ENCODE assay signal across 16 cellular contexts in genomic region chr4:93467484-93468155, GRCh38.
DNase-seq lines count a peak whose midpoint lies in the region; ATAC-seq and TF ChIP-seq lines count a peak whose summit lies in the region.
"Had no signal": no experiment of that assay in that cellular context is flagged by ENCODE, and none has a peak within 500 bp of the region (broad histone marks: within the 10 kb centered on the region; RNA-seq: fewer than 3 reads in every experiment).

No MANE protein-coding gene starts in this region.

- no peaks in the 10 kb centered on the region for H3K9me3 ChIP-seq in trophoblast cell (ENCODE audit: insufficient read depth, low read depth, low read length)
- H3K9me3 ChIP-seq: HAP-1, SJCRH30 had no signal

- CTCF ChIA-PET in HEK293T (lab: Yijun Ruan, JAX): no interaction called here

- no peak overlapping the region for H3K23ac ChIP-seq in trophoblast cell (ENCODE audit: low read length)

- no peak overlapping the region for H2BK120ac ChIP-seq in trophoblast cell (ENCODE audit: insufficient read depth, low read length, poor library complexity)

- H3K4me1 ChIP-seq in trophoblast cell (ENCODE audit: control insufficient read depth in 1 of 2, insufficient read depth in 2 of 2, low read length in 2 of 2): no peaks in the 10 kb centered on the region
- H3K4me1 ChIP-seq: HAP-1, SJCRH30 had no signal

- no peak overlapping the region for H3K18ac ChIP-seq in trophoblast cell (ENCODE audit: low read length)

- H2BK12ac ChIP-seq in trophoblast cell (ENCODE audit: low read length): no peak overlapping the region

- no peak overlapping the region for H3K9ac ChIP-seq in trophoblast cell (ENCODE audit: low read length)

- no peak overlapping the region for H3K4me2 ChIP-seq in trophoblast cell (ENCODE audit: low read length)
- H3K4me2 ChIP-seq: GM23338 had no signal

- H2AFZ ChIP-seq in trophoblast cell (ENCODE audit: insufficient read depth, low read length, poor library complexity): no peak overlapping the region
- H2AFZ ChIP-seq: GM23338 had no signal

- no peak overlapping the region for H4K8ac ChIP-seq in trophoblast cell (ENCODE audit: low read depth, low read length)

- H2AK5ac ChIP-seq in trophoblast cell (ENCODE audit: low read length): no peak overlapping the region

- WGBS in trophoblast cell (ENCODE audit: extremely low coverage, insufficient coverage, insufficient read length): no CpG with 5 or more reads among the region's 1 CpG

- no peak overlapping the region for H3K4ac ChIP-seq in trophoblast cell (ENCODE audit: low read depth, low read length)

- H3K36me3 ChIP-seq in trophoblast cell (ENCODE audit: control insufficient read depth in 1 of 2, insufficient read depth in 2 of 2, low read length in 2 of 2): no peaks in the 10 kb centered on the region
- H3K36me3 ChIP-seq: HAP-1, SJCRH30 had no signal

- H2BK5ac ChIP-seq in trophoblast cell (ENCODE audit: low read depth, low read length, poor library complexity): no peak overlapping the region

- H4K91ac ChIP-seq in trophoblast cell (ENCODE audit: low read depth, low read length): no peak overlapping the region

- H4K12ac ChIP-seq in trophoblast cell (ENCODE audit: low read depth, low read length): no peak overlapping the region

- ATAC-seq in esophagus mucosa: peak; percentile 77
- ATAC-seq in GM18909 (IDR thresholded peaks at IDR 0.05; ENCODE audit: poor library complexity, unreplicated experiment): no peak
- ATAC-seq: GM23338, T-helper 17 cell had no signal

- no peak overlapping the region for H3K4me3 ChIP-seq in trophoblast cell (ENCODE audit: low read depth, low read length)
- H3K4me3 ChIP-seq: GM23338, HAP-1, SJCRH30 had no signal

- H3K79me1 ChIP-seq in trophoblast cell (ENCODE audit: low read length): no peaks in the 10 kb centered on the region

- DNase-seq in HEK293T (ENCODE audit: extremely low spot score): peak; percentile 17
- DNase-seq in NCI-H2227 treated with DMSO at 0.1 percent for 48 hours (lab: John Stamatoyannopoulos, UW): peak; percentile 8
- DNase-seq in NCI-H82 (lab: John Stamatoyannopoulos, UW): peak; percentile 80
- no peak for DNase-seq in T-helper 1 cell
- no peak for DNase-seq in trophoblast cell
- no peak for DNase-seq in SW 1271 (lab: John Stamatoyannopoulos, UW)
- DNase-seq: DMS79, Karpas-422, NCI-H1930, NCI-H774, SJCRH30, T-helper 17 cell had no signal

- H3K27ac ChIP-seq in trophoblast cell (ENCODE audit: low read depth, low read length): no peak overlapping the region
- H3K27ac ChIP-seq: SJCRH30 had no signal

- H3K14ac ChIP-seq in trophoblast cell (ENCODE audit: low read length): no peak overlapping the region

- H3K27me3 ChIP-seq in trophoblast cell (ENCODE audit: insufficient read depth, low read length): no peaks in the 10 kb centered on the region
- H3K27me3 ChIP-seq: SJCRH30 had no signal

- POLR2A ChIA-PET in HEK293T (lab: Yijun Ruan, JAX): no interaction called here

- H3K79me2 ChIP-seq in trophoblast cell (ENCODE audit: control insufficient read depth, insufficient read depth, low read length, poor library complexity): no peaks in the 10 kb centered on the region

TF ChIP-seq in HEK293T, 16 proteins besides CTCF, POLR2A, EP300 and RAD21:
- TF ChIP-seq NFRKB (IDR thresholded peaks at IDR 0.05): no peak
- TF ChIP-seq CTBP1 (IDR thresholded peaks at IDR 0.05; ENCODE audit: borderline replicate concordance): peak; percentile 46; the same call in 1 of the 2 replicates
- TF ChIP-seq PKNOX1 (IDR thresholded peaks at IDR 0.05): peak; percentile 90

Comparison
In these comparisons a context has a peak if more than half of its experiments do, and no peak if none do; other contexts are left out.
1. DNase-seq: peak in HEK293T (single experiment), NCI-H2227 treated with DMSO at 0.1 percent for 48 hours (single experiment) and NCI-H82 (single experiment); none in T-helper 1 cell (0 of 5), trophoblast cell (0 of 2) and SW 1271 (0 of 2).